In genomic region chr16:10668322-10669045, GRCh38 we compare ENCODE assay signal across 9 cellular contexts. TPM values are rescaled to one million over a fixed set of nuclear protein-coding genes. Genes with fewer than 3 reads are reported as not detected.
DNase-seq lines count a peak whose midpoint lies in the region; ATAC-seq and TF ChIP-seq lines count a peak whose summit lies in the region.
"Had no signal": no experiment of that assay in that cellular context is flagged by ENCODE, and none has a peak within 500 bp of the region (broad histone marks: within the 10 kb centered on the region; RNA-seq: fewer than 3 reads in every experiment).

No MANE protein-coding gene starts in this region.

- H3K36me3 ChIP-seq in HCT116 (ENCODE audit: control insufficient read depth in 1 of 2, insufficient read depth in 2 of 2, low read length in 2 of 2) = no peaks in the 10 kb centered on the region

- H4K20me1 ChIP-seq in HCT116 (ENCODE audit: insufficient read depth) = no peaks in the 10 kb centered on the region

- H3K27ac Mint-ChIP-seq in WTC11 = no peak overlapping the region

- TF ChIP-seq CTCF in HCT116 (IDR thresholded peaks at IDR 0.05 in 2 of 3, conservative IDR thresholded peaks at IDR 0.05 in 1 of 3; ENCODE audit: borderline replicate concordance in 1 of 3, insufficient read depth in 1 of 3, low read depth in 2 of 3, low read length in 2 of 3) (peak; percentile 30 to 81 (median 63); a peak in 5 of 6 replicates), WTC11 (IDR thresholded peaks at IDR 0.05) (peak; percentile 65)

- H3K9me3 ChIP-seq in HCT116 (ENCODE audit: control insufficient read depth in 1 of 2, insufficient read depth in 1 of 2, low read depth in 1 of 2, low read length in 2 of 2) = no peaks in the 10 kb centered on the region

- peak; percentile 48 for TF ChIP-seq RAD21 in HCT116 (IDR thresholded peaks at IDR 0.05; ENCODE audit: low read depth)

- intact Hi-C loops in HCT116 (cut with micrococcal nuclease) = loop anchor here (2.0 to 5.0 kb wide), 2 partner anchors 68 to 249 kb away; no protein-coding TSS in a partner anchor

- H3K9me2 ChIP-seq in HCT116 (ENCODE audit: insufficient read depth) = no peaks in the 10 kb centered on the region

- BruUV-seq in HCT116 (replicated peaks; lab: Mats Ljungman, UMichigan) = no TSS peak

- no peaks in the 10 kb centered on the region for H3K9me3 Mint-ChIP-seq in WTC11

- ATAC-seq in HCT116 = peak; percentile 98
- ATAC-seq in WTC11 = peak; percentile 97
- ATAC-seq in HG02981 (IDR thresholded peaks at IDR 0.05; ENCODE audit: unreplicated experiment) = no peak
- ATAC-seq in HG03432 (IDR thresholded peaks at IDR 0.05; ENCODE audit: unreplicated experiment) = no peak
- ATAC-seq in GM19397 (IDR thresholded peaks at IDR 0.05; ENCODE audit: unreplicated experiment) = no peak

- H3K4me1 Mint-ChIP-seq in WTC11 = no peaks in the 10 kb centered on the region

- no peak overlapping the region for H3K4me3 Mint-ChIP-seq in WTC11

- no peak overlapping the region for H3K9ac ChIP-seq in HCT116 (ENCODE audit: low read length)

- no peak for TF ChIP-seq POLR2A in HCT116 (IDR thresholded peaks at IDR 0.05; ENCODE audit: borderline replicate concordance, extremely low read depth, insufficient read depth, insufficient read length)

- H3K79me2 ChIP-seq in HCT116 (ENCODE audit: insufficient read depth, low read length) = no peaks in the 10 kb centered on the region

- DNase-seq in DMS 273 (lab: John Stamatoyannopoulos, UW; ENCODE audit: unreplicated experiment) = peak; percentile 74
- DNase-seq in HCT116 (ENCODE audit: low read depth, low spot score) = no peak
- DNase-seq in WTC11 (ENCODE audit: low spot score) = peak; percentile 65
- peak; percentile 41 for DNase-seq in hepatic stellate cell (ENCODE audit: low spot score)
- no peak for DNase-seq in T1000 (lab: John Stamatoyannopoulos, UW)

- H3K27me3 ChIP-seq in HCT116 (ENCODE audit: insufficient read depth, low read length) = no peaks in the 10 kb centered on the region

- H2AFZ ChIP-seq in HCT116 (ENCODE audit: low read depth, low read length, poor library complexity, severe bottlenecking) = peak overlapping the region; percentile 66

- RAD21 ChIA-PET in HCT116 (lab: Charles Lee; ENCODE audit: low non-redundant PET in 1 of 2, low total read pairs in 2 of 2, uncharacterized antibody in 2 of 2, unreplicated experiment in 2 of 2) = no interaction called here

- H3K4me2 ChIP-seq in HCT116 (ENCODE audit: low read length) = no peak overlapping the region

- H3K27me3 Mint-ChIP-seq in WTC11 (ENCODE audit: low read depth) = no peaks in the 10 kb centered on the region

- no peak overlapping the region for H3K4me3 ChIP-seq in HCT116 (replicated peaks in 1 of 2; ENCODE audit: low read depth in 1 of 2, low read length in 2 of 2)

- CTCF ChIA-PET in HCT116 (lab: Charles Lee) (interaction anchor here (0.9 to 1.4 kb wide), 2 partner anchors 80 to 250 kb away, joined by 3 to 6 read pairs; no protein-coding TSS in a partner anchor), WTC11 (lab: Charles Lee) (interaction anchor here (0.8 to 1.1 kb wide), 3 partner anchors 21 to 88 kb away, joined by 3 to 5 read pairs (median 3); partner anchors contain the start of gene EMP2)

- H3K36me3 Mint-ChIP-seq in WTC11 = no peaks in the 10 kb centered on the region

- H3K27ac ChIP-seq in HCT116 (ENCODE audit: low read depth, low read length) = no peak overlapping the region
- H3K27ac ChIP-seq: epithelial cell of prostate had no signal

- H3K4me1 ChIP-seq in HCT116 (ENCODE audit: control insufficient read depth in 1 of 2, insufficient read depth in 2 of 2, low read length in 2 of 2) = no peaks in the 10 kb centered on the region

- POLR2A ChIA-PET in HCT116 (lab: Charles Lee) = no interaction called here
- POLR2A ChIA-PET in WTC11 (lab: Charles Lee) = no interaction called here

TF ChIP-seq in HCT116, 20 proteins besides CTCF, POLR2A, EP300 and RAD21 (continues in another document):
- no peak for TF ChIP-seq JUND (IDR thresholded peaks at IDR 0.05)
- TF ChIP-seq REST (IDR thresholded peaks at IDR 0.05; ENCODE audit: low read depth) = no peak
- no peak for TF ChIP-seq FOSL1 (IDR thresholded peaks at IDR 0.05; ENCODE audit: low read depth)
- no peak for TF ChIP-seq ZNF274 (IDR thresholded peaks at IDR 0.05; ENCODE audit: low read depth, low read length)
- no peak for TF ChIP-seq SP1 (IDR thresholded peaks at IDR 0.05; ENCODE audit: low read depth)
- no peak for TF ChIP-seq YY1 (IDR thresholded peaks at IDR 0.05; ENCODE audit: extremely low read depth, insufficient replicate concordance, low read depth, low read length)
- no peak for TF ChIP-seq POLR2AphosphoS5 (IDR thresholded peaks at IDR 0.05; ENCODE audit: low read depth, low read length)
- no peak for TF ChIP-seq EGR1 (IDR thresholded peaks at IDR 0.05; ENCODE audit: low read depth)

TF ChIP-seq in WTC11, 78 proteins besides CTCF, POLR2A, EP300 and RAD21:
- TF ChIP-seq FOXP1 (CRISPR knock-in tag; IDR thresholded peaks at IDR 0.05; ENCODE audit: borderline replicate concordance) (no peak), ESRRA (CRISPR knock-in tag; IDR thresholded peaks at IDR 0.05; ENCODE audit: borderline replicate concordance) (no peak), ZNF396 (CRISPR knock-in tag; IDR thresholded peaks at IDR 0.05; ENCODE audit: borderline replicate concordance) (no peak), OVOL2 (CRISPR knock-in tag; IDR thresholded peaks at IDR 0.05; ENCODE audit: borderline replicate concordance) (no peak), NFE2L1 (CRISPR knock-in tag; IDR thresholded peaks at IDR 0.05) (no peak), CDX4 (CRISPR knock-in tag; IDR thresholded peaks at IDR 0.05; ENCODE audit: borderline replicate concordance) (no peak), E2F4 (CRISPR knock-in tag; IDR thresholded peaks at IDR 0.05; ENCODE audit: borderline replicate concordance, low read depth) (no peak), IRF2 (CRISPR knock-in tag; IDR thresholded peaks at IDR 0.05; ENCODE audit: borderline replicate concordance, low read depth) (no peak), NR3C1 (CRISPR knock-in tag; conservative IDR thresholded peaks at IDR 0.05; ENCODE audit: low read depth) (no peak), ATF1 (CRISPR knock-in tag; IDR thresholded peaks at IDR 0.05) (no peak), JUN (CRISPR knock-in tag; IDR thresholded peaks at IDR 0.05) (no peak), USF1 (CRISPR knock-in tag; IDR thresholded peaks at IDR 0.05) (no peak)

RNA-seq across cellular contexts. Expression of gene TEKT5, which starts 26.2 kb away (rescaled TPM):
- total RNA-seq in HCT116 (2021; ENCODE audit: unreplicated experiment) (0.37 TPM), WTC11 (2021) (0.60 to 1.1 TPM (median 0.82 TPM) in 3 replicates)
- 0.06 and 0.36 TPM in 2 replicates for polyA plus RNA-seq in HCT116 (2012)

Comparison
In these comparisons a context has a peak if more than half of its experiments do, and no peak if none do; other contexts are left out.
1. DNase-seq: peak in DMS 273 (single experiment), WTC11 (single experiment) and hepatic stellate cell (single experiment); none in HCT116 (single experiment) and T1000 (single experiment).
2. ATAC-seq: peak in HCT116 (single experiment) and WTC11 (single experiment); none in HG02981 (single experiment), HG03432 (single experiment) and GM19397 (single experiment).